Comparison of ENCODE assay signal across 8 cellular contexts in the genomic region with DNA sequence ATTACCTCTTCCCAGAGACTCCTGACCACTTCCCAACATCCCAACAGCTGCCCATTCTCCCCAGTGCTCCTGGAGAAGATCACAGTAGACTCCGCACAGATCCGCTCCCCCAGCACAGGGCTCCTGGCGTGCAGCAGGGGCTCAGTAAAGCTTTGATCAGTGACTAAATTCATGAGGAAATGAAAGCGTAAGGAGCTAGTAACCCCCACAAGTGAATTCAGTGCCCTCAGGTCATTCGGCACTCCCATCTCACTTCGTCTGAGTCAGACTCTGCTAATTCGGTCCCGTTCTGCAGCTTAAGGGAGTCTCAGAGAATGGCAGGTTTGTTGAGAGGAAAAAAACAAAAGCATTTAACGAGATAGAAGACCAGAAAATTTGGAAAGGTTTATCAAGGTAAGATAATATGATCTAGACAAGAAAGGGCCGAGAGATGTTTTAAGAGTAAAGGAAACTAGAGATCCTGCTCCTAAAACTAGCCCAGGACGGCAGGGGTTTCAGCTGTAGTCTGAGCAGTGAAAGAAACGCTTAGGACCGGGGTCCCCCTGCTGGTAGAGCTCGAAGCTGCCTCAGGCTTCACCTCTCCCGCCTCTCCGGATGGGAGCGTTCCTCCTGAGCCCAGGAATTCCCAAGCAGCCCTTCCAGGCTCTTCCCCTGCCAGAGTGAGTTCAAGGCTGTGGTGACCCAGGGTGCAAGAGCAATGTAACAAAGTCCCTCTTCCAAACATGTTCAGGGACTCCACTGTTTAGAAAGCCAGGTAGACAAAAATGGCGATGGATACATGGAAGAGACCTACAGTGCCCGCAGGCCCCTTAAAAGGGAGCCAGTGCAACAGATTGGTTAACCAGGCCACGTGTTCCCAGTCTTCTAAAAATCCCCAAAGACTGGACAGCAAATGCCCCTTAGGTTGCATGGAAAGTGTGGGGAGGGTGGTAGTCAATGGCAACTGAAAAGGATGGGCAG.
A peak's percentile ranks its signal among the peaks of the same experiment; 100 is the strongest.
DNase-seq lines count a peak whose midpoint lies in the region; ATAC-seq and TF ChIP-seq lines count a peak whose summit lies in the region.

No MANE protein-coding gene starts in this region.

- peak; percentile 75 for TF ChIP-seq RAD21 in Ishikawa (IDR thresholded peaks at IDR 0.05; ENCODE audit: low read depth)

- no peak overlapping the region for H4K91ac ChIP-seq in mesenchymal stem cell (ENCODE audit: low read length)

- peak; percentile 95 for TF ChIP-seq CTCF in epithelial cell of esophagus (IDR thresholded peaks at IDR 0.05; ENCODE audit: insufficient read depth, low read depth, low read length, missing control alignments)

- H3K9me3 ChIP-seq in mesenchymal stem cell (ENCODE audit: control insufficient read depth, low read length) (no peaks in the 10 kb centered on the region), subcutaneous abdominal adipose tissue (ENCODE audit: control insufficient read depth in 5 of 5, low read length in 5 of 5) (no peaks in the 10 kb centered on the region)

- H3K14ac ChIP-seq in mesenchymal stem cell (ENCODE audit: low read length in 2 of 2), result no peak overlapping the region

- no peak overlapping the region for H2AK5ac ChIP-seq in mesenchymal stem cell (ENCODE audit: low read length, severe bottlenecking)

- peak; percentile 40 for DNase-seq in SIG-M5 treated with dmso at 0.1 percent for 504 hours (lab: John Stamatoyannopoulos, UW; ENCODE audit: unreplicated experiment)
- DNase-seq in SIG-M5 (lab: John Stamatoyannopoulos, UW), result no peak
- peak; percentile 49 for DNase-seq in SK-N-DZ (ENCODE audit: low spot score)
- peak; percentile 95 for DNase-seq in epithelial cell of esophagus (ENCODE audit: low read depth)
- peak; percentile 60 for DNase-seq in mesenchymal stem cell

- 28% methylated on average over 20 of the region's 20 CpGs for WGBS in mesenchymal stem cell

- peak overlapping the region; percentile 0 for H3K4me2 ChIP-seq in mesenchymal stem cell (ENCODE audit: low read length, poor library complexity, severe bottlenecking)

- peak overlapping the region; percentile 38 for H4K8ac ChIP-seq in mesenchymal stem cell (ENCODE audit: low read length)

- H3K36me3 ChIP-seq in mesenchymal stem cell (ENCODE audit: control insufficient read depth in 1 of 2, insufficient read depth in 2 of 2, low read depth in 1 of 2, low read length in 2 of 2) (no peaks in the 10 kb centered on the region), subcutaneous abdominal adipose tissue (ENCODE audit: control insufficient read depth in 5 of 5, insufficient read depth in 5 of 5, low read length in 5 of 5) (no peaks in the 10 kb centered on the region)

- no peak overlapping the region for H2BK12ac ChIP-seq in mesenchymal stem cell (ENCODE audit: low read length in 2 of 2)

- no peak overlapping the region for H3K27ac ChIP-seq in mesenchymal stem cell (ENCODE audit: low read length, poor library complexity, severe bottlenecking)
- H3K27ac ChIP-seq in subcutaneous abdominal adipose tissue (ENCODE audit: low read depth, low read length), result no peak overlapping the region

- no peak overlapping the region for H2BK15ac ChIP-seq in mesenchymal stem cell (ENCODE audit: low read depth, poor library complexity, severe bottlenecking)

- H3K27me3 ChIP-seq in mesenchymal stem cell (ENCODE audit: control insufficient read depth in 1 of 2, insufficient read depth in 1 of 2, low read length in 2 of 2) (peaks cover 0 to 4% of the 10 kb centered on the region in 2 experiments), subcutaneous abdominal adipose tissue (ENCODE audit: control insufficient read depth in 5 of 5, insufficient read depth in 4 of 5, low read length in 5 of 5) (peaks cover 0 to 4% (median 0%) of the 10 kb centered on the region in 5 donors)

- no peaks in the 10 kb centered on the region for H3K79me1 ChIP-seq in mesenchymal stem cell (replicated peaks; ENCODE audit: low read length, poor library complexity, severe bottlenecking)

- H2AFZ ChIP-seq in mesenchymal stem cell (ENCODE audit: low read depth, low read length), result no peak overlapping the region

- no peak overlapping the region for H2BK5ac ChIP-seq in mesenchymal stem cell (ENCODE audit: low read depth, low read length, poor library complexity, severe bottlenecking)

- H3K23ac ChIP-seq in mesenchymal stem cell (ENCODE audit: low read length in 2 of 2), result no peak overlapping the region

- no peak for TF ChIP-seq EP300 in Ishikawa (IDR thresholded peaks at IDR 0.05; ENCODE audit: borderline replicate concordance)

- no peak overlapping the region for H3K18ac ChIP-seq in mesenchymal stem cell (ENCODE audit: low read depth in 1 of 2, low read length in 2 of 2)

- H3K9ac ChIP-seq in mesenchymal stem cell (ENCODE audit: low read length), result peak overlapping the region; percentile 78
- H3K9ac ChIP-seq in subcutaneous abdominal adipose tissue (ENCODE audit: low read length in 5 of 5), result no peak overlapping the region

- peak overlapping the region; percentile 33 for H3K4me3 ChIP-seq in epithelial cell of esophagus (ENCODE audit: low read length)
- peak overlapping the region in 1 of 2 experiments; percentile 72 for H3K4me3 ChIP-seq in mesenchymal stem cell (ENCODE audit: insufficient read depth in 1 of 2, low read depth in 1 of 2, low read length in 2 of 2)
- H3K4me3 ChIP-seq in subcutaneous abdominal adipose tissue (ENCODE audit: low read depth in 1 of 5, low read length in 5 of 5), result peak overlapping the region in 4 of 5 donors; percentile 8 to 54 (median 53)

- no peak overlapping the region for H3K4ac ChIP-seq in mesenchymal stem cell (ENCODE audit: low read depth in 1 of 2, low read length in 2 of 2)

- H2BK120ac ChIP-seq in mesenchymal stem cell (ENCODE audit: low read depth, low read length), result no peak overlapping the region

- ATAC-seq in GM21723 (IDR thresholded peaks at IDR 0.05; ENCODE audit: unreplicated experiment), result peak; percentile 73

- peaks cover 3% of the 10 kb centered on the region for H3K4me1 ChIP-seq in mesenchymal stem cell (ENCODE audit: control insufficient read depth, insufficient read depth, low read depth, low read length)
- H3K4me1 ChIP-seq in subcutaneous abdominal adipose tissue (ENCODE audit: control insufficient read depth in 5 of 5, insufficient read depth in 5 of 5, low read length in 5 of 5), result peaks cover 0 to 5% (median 4%) of the 10 kb centered on the region in 5 donors

TF ChIP-seq in Ishikawa, 13 proteins besides CTCF, POLR2A, EP300 and RAD21:
- TF ChIP-seq FOXM1 (IDR thresholded peaks at IDR 0.05; ENCODE audit: borderline replicate concordance, low read depth) (no peak), YY1 (IDR thresholded peaks at IDR 0.05; ENCODE audit: low read depth) (no peak), ZBTB7A (IDR thresholded peaks at IDR 0.05; ENCODE audit: low read depth) (no peak), CEBPB (IDR thresholded peaks at IDR 0.05) (no peak), REST (IDR thresholded peaks at IDR 0.05; ENCODE audit: low read depth) (no peak), TCF12 (IDR thresholded peaks at IDR 0.05; ENCODE audit: low read depth) (no peak), TAF1 (IDR thresholded peaks at IDR 0.05; ENCODE audit: low read depth) (no peak), NFIC (IDR thresholded peaks at IDR 0.05) (no peak), CREB1 (IDR thresholded peaks at IDR 0.05; ENCODE audit: low read depth) (no peak), TEAD4 (IDR thresholded peaks at IDR 0.05) (no peak), EGR1 (IDR thresholded peaks at IDR 0.05) (no peak)
- TF ChIP-seq, protein P1, sequence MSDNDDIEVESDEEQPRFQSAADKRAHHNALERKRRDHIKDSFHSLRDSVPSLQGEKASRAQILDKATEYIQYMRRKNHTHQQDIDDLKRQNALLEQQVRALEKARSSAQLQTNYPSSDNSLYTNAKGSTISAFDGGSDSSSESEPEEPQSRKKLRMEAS (IDR thresholded peaks at IDR 0.05), result no peak
- TF ChIP-seq, protein P2, sequence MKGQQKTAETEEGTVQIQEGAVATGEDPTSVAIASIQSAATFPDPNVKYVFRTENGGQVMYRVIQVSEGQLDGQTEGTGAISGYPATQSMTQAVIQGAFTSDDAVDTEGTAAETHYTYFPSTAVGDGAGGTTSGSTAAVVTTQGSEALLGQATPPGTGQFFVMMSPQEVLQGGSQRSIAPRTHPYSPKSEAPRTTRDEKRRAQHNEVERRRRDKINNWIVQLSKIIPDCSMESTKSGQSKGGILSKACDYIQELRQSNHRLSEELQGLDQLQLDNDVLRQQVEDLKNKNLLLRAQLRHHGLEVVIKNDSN (IDR thresholded peaks at IDR 0.05), result no peak
TF ChIP-seq in Ishikawa: peak in this region for 0.
